Comparison of ENCODE assay signal across 13 cellular contexts in genomic region chr20:39829713-39830112, GRCh38.
DNase-seq lines count a peak whose midpoint lies in the region; ATAC-seq and TF ChIP-seq lines count a peak whose summit lies in the region.
"Had no signal": no experiment of that assay in that cellular context is flagged by ENCODE, and none has a peak within 500 bp of the region (broad histone marks: within the 10 kb centered on the region; RNA-seq: fewer than 3 reads in every experiment).

No MANE protein-coding gene starts in this region.

- POLR2A ChIA-PET in WTC11 (lab: Charles Lee) = interaction anchor here (0.6 kb wide), 1 partner anchor 598 kb away, joined by 3 read pairs; no protein-coding TSS in a partner anchor

- H3K9me3 Mint-ChIP-seq in WTC11 = no peaks in the 10 kb centered on the region

- H3K36me3 Mint-ChIP-seq in WTC11 = no peaks in the 10 kb centered on the region
- H3K36me3 Mint-ChIP-seq: CD4-positive, CD25-positive, alpha-beta regulatory T cell had no signal

- H3K4me1 Mint-ChIP-seq in WTC11 = peaks cover 18% of the 10 kb centered on the region
- H3K4me1 Mint-ChIP-seq: CD4-positive, CD25-positive, alpha-beta regulatory T cell had no signal

- H3K27ac Mint-ChIP-seq in WTC11 = no peak overlapping the region
- H3K27ac Mint-ChIP-seq: CD4-positive, CD25-positive, alpha-beta regulatory T cell had no signal

- peak; percentile 44 for DNase-seq in GM12864 (ENCODE audit: low read depth)
- DNase-seq in WTC11 (ENCODE audit: low spot score) = no peak
- DNase-seq in middle frontal gyrus (ENCODE audit: extremely low spot score, low spot score) = no peak
- DNase-seq in AG20443 (ENCODE audit: low spot score) = no peak
- DNase-seq in C1 segment of cervical spinal cord (lab: John Stamatoyannopoulos, UW) = no peak
- no peak for DNase-seq in NCI-H345 treated with DMSO at 0.1 percent for 48 hours (lab: John Stamatoyannopoulos, UW; ENCODE audit: unreplicated experiment)
- DNase-seq: activated CD8-positive, alpha-beta memory T cell treated with anti-CD3 and anti-CD28 coated beads, Interleukin-2, amount 50 U/mL, for 48 hours; CD4-positive, CD25-positive, alpha-beta regulatory T cell; dermis blood vessel endothelial cell; stimulated activated CD4-positive, alpha-beta T cell treated with anti-CD3 and anti-CD28 coated beads, Interleukin-12 subunit alpha, Interleukin-12 subunit beta, amount 100 ng/mL, for 4 hours had no signal

- CTCF ChIA-PET in WTC11 (lab: Charles Lee) = interaction anchor here (0.7 to 3.2 kb wide), 23 partner anchors 9 to 952 kb away, joined by 3 to 47 read pairs (median 4); no protein-coding TSS in a partner anchor

- no peak for TF ChIP-seq CTCF in GM12864 (IDR thresholded peaks at IDR 0.05; ENCODE audit: low read depth, low read length, missing control alignments)
- TF ChIP-seq CTCF in WTC11 (IDR thresholded peaks at IDR 0.05) = no peak

- peak; percentile 73 for ATAC-seq in GM19438 (IDR thresholded peaks at IDR 0.05; ENCODE audit: low read depth, unreplicated experiment)
- ATAC-seq in HG03025 (IDR thresholded peaks at IDR 0.05; ENCODE audit: low FRiP score, unreplicated experiment) = peak; percentile 68
- ATAC-seq in WTC11 = peak; percentile 52; the same call in 1 of the 2 replicates

- H3K27me3 Mint-ChIP-seq in WTC11 (ENCODE audit: low read depth) = no peaks in the 10 kb centered on the region

- H3K4me3 ChIP-seq in GM12864 (ENCODE audit: low read depth, low read length) = no peak overlapping the region
- H3K4me3 ChIP-seq: tibial nerve had no signal

- H3K4me3 Mint-ChIP-seq in WTC11 = no peak overlapping the region
- H3K4me3 Mint-ChIP-seq: CD4-positive, CD25-positive, alpha-beta regulatory T cell had no signal

TF ChIP-seq in WTC11, 78 proteins besides CTCF, POLR2A, EP300 and RAD21:
- TF ChIP-seq TEAD1 (CRISPR knock-in tag; IDR thresholded peaks at IDR 0.05) = no peak
- no peak for TF ChIP-seq ZNF219 (CRISPR knock-in tag; IDR thresholded peaks at IDR 0.05; ENCODE audit: borderline replicate concordance)
- TF ChIP-seq CREB1 (CRISPR knock-in tag; IDR thresholded peaks at IDR 0.05) = no peak
- no peak for TF ChIP-seq ARID4B (CRISPR knock-in tag; IDR thresholded peaks at IDR 0.05; ENCODE audit: borderline replicate concordance)
- no peak for TF ChIP-seq PRDM15 (CRISPR knock-in tag; IDR thresholded peaks at IDR 0.05)
- TF ChIP-seq NFE2L1 (CRISPR knock-in tag; IDR thresholded peaks at IDR 0.05) = no peak
- no peak for TF ChIP-seq NR2C2 (CRISPR knock-in tag; IDR thresholded peaks at IDR 0.05)
- TF ChIP-seq E2F4 (CRISPR knock-in tag; IDR thresholded peaks at IDR 0.05; ENCODE audit: borderline replicate concordance, low read depth) = no peak
TF ChIP-seq in WTC11: peak in this region for 0.
